ENCODE assay signal across 14 cellular contexts in genomic region chr1:229432905-229433304, GRCh38. TPM values are rescaled to one million over a fixed set of nuclear protein-coding genes. Genes with fewer than 3 reads are reported as not detected.
DNase-seq lines count a peak whose midpoint lies in the region; ATAC-seq and TF ChIP-seq lines count a peak whose summit lies in the region.
"Had no signal": no experiment of that assay in that cellular context is flagged by ENCODE, and none has a peak within 500 bp of the region (broad histone marks: within the 10 kb centered on the region; RNA-seq: fewer than 3 reads in every experiment).

No MANE protein-coding gene starts in this region.

- peaks cover 0 to 39% (median 28%) of the 10 kb centered on the region in 9 donors for H3K4me1 ChIP-seq in heart right ventricle
- peaks cover 8 to 16% of the 10 kb centered on the region in 2 donors for H3K4me1 ChIP-seq in naive thymus-derived CD4-positive, alpha-beta T cell (ENCODE audit: control insufficient read depth in 2 of 2, insufficient read depth in 2 of 2, low read length in 2 of 2)
- H3K4me1 ChIP-seq in HAP-1, result no peaks in the 10 kb centered on the region

- H3K4me3 ChIP-seq in heart right ventricle (peak overlapping the region; percentile 4 to 65 (median 50)), HAP-1 (no peak overlapping the region)
- no peak overlapping the region for H3K4me3 ChIP-seq in naive thymus-derived CD4-positive, alpha-beta T cell (ENCODE audit: low read length)
- H3K4me3 ChIP-seq: PC-9 had no signal

- ATAC-seq in heart right ventricle (peak in 1 of 8 donors; percentile 0), WTC11 (no peak), HG03520 (IDR thresholded peaks at IDR 0.05; ENCODE audit: unreplicated experiment) (no peak)
- no peak for ATAC-seq in naive thymus-derived CD4-positive, alpha-beta T cell
- ATAC-seq in stimulated activated naive B cell treated with anti-CD40 and anti-IgM and Interleukin-4, amounts not matched to agents 10 μg/mL and 1 μg/mL and 100 μg/mL, for 72 hours (replicated peaks), result no peak

- H3K9me3 Mint-ChIP-seq in WTC11, result no peaks in the 10 kb centered on the region
- H3K9me3 Mint-ChIP-seq in naive thymus-derived CD4-positive, alpha-beta T cell, result peaks cover 0 to 6% (median 0%) of the 10 kb centered on the region in 11 donors
- no peaks in the 10 kb centered on the region for H3K9me3 Mint-ChIP-seq in stimulated activated naive B cell treated with anti-CD40 and anti-IgM and Interleukin-4, amounts not matched to agents 10 μg/mL and 1 μg/mL and 100 μg/mL, for 72 hours

- H3K36me3 ChIP-seq in heart right ventricle (peaks cover 0 to 21% (median 0%) of the 10 kb centered on the region in 9 donors), HAP-1 (replicated peaks) (no peaks in the 10 kb centered on the region)
- H3K36me3 ChIP-seq in naive thymus-derived CD4-positive, alpha-beta T cell (ENCODE audit: control insufficient read depth in 2 of 3, insufficient read depth in 3 of 3, low read length in 3 of 3), result no peaks in the 10 kb centered on the region

- peak overlapping the region in 7 of 10 donors; percentile 37 to 99 (median 90) for H3K27ac ChIP-seq in heart right ventricle
- no peak overlapping the region for H3K27ac ChIP-seq in naive thymus-derived CD4-positive, alpha-beta T cell (ENCODE audit: low read depth, low read length)
- H3K27ac ChIP-seq: PC-9 had no signal

- DNase-seq in heart right ventricle (no peak), cardiac septum (ENCODE audit: low spot score) (no peak), WTC11 (ENCODE audit: low spot score) (no peak), kidney tubule cell (ENCODE audit: low spot score) (no peak), HAP-1 (ENCODE audit: low spot score in 2 of 2) (no peak)
- DNase-seq in naive thymus-derived CD4-positive, alpha-beta T cell, result no peak
- no peak for DNase-seq in stimulated activated naive B cell treated with anti-CD40 and anti-IgM and Interleukin-4, amounts not matched to agents 10 μg/mL and 1 μg/mL and 100 μg/mL, for 72 hours
- DNase-seq: Kasumi-1, NCI-H1105 treated with DMSO at 0.1 percent for 48 hours, NCI-H187, NCI-H69, PC-9 had no signal

- H3K9me3 ChIP-seq in heart right ventricle (no peaks in the 10 kb centered on the region), HAP-1 (no peaks in the 10 kb centered on the region)
- no peaks in the 10 kb centered on the region for H3K9me3 ChIP-seq in naive thymus-derived CD4-positive, alpha-beta T cell (ENCODE audit: control insufficient read depth in 2 of 3, low read length in 3 of 3)

- peaks cover 84% of the 10 kb centered on the region for H3K27me3 Mint-ChIP-seq in WTC11 (ENCODE audit: low read depth)
- peaks cover 43 to 87% (median 52%) of the 10 kb centered on the region in 5 donors for H3K27me3 Mint-ChIP-seq in naive thymus-derived CD4-positive, alpha-beta T cell
- H3K27me3 Mint-ChIP-seq in stimulated activated naive B cell treated with anti-CD40 and anti-IgM and Interleukin-4, amounts not matched to agents 10 μg/mL and 1 μg/mL and 100 μg/mL, for 72 hours, result peaks cover 54 to 70% of the 10 kb centered on the region in 2 donors

- no peak for TF ChIP-seq CTCF in heart right ventricle (IDR thresholded peaks at IDR 0.05)
- TF ChIP-seq CTCF in WTC11 (IDR thresholded peaks at IDR 0.05), result no peak

- peak overlapping the region; percentile 77 for H3K4me3 Mint-ChIP-seq in WTC11
- peak overlapping the region in 7 of 10 donors; percentile 33 to 95 (median 83) for H3K4me3 Mint-ChIP-seq in naive thymus-derived CD4-positive, alpha-beta T cell
- peak overlapping the region in 1 of 2 donors; percentile 25 for H3K4me3 Mint-ChIP-seq in stimulated activated naive B cell treated with anti-CD40 and anti-IgM and Interleukin-4, amounts not matched to agents 10 μg/mL and 1 μg/mL and 100 μg/mL, for 72 hours

- H3K27me3 ChIP-seq in heart right ventricle (peaks cover 15 to 81% (median 64%) of the 10 kb centered on the region in 7 donors), HAP-1 (ENCODE audit: low read depth) (0 out of 2 replicates have a peak, but pooled peaks cover 6% of the 10 kb centered on the region)
- peaks cover 4 to 23% of the 10 kb centered on the region in 2 donors for H3K27me3 ChIP-seq in naive thymus-derived CD4-positive, alpha-beta T cell (ENCODE audit: control insufficient read depth in 2 of 2, insufficient read depth in 2 of 2, low read length in 2 of 2)

- no peak overlapping the region for H3K27ac Mint-ChIP-seq in WTC11
- H3K27ac Mint-ChIP-seq in naive thymus-derived CD4-positive, alpha-beta T cell, result no peak overlapping the region
- peak overlapping the region; percentile 42 for H3K27ac Mint-ChIP-seq in stimulated activated naive B cell treated with anti-CD40 and anti-IgM and Interleukin-4, amounts not matched to agents 10 μg/mL and 1 μg/mL and 100 μg/mL, for 72 hours

- intact Hi-C loops in heart right ventricle (cut with DNase I) (loop anchor here in 1 of 10 donors (10.0 kb wide), 1 partner anchor 138 kb away; no protein-coding TSS in a partner anchor), cardiac septum (cut with DNase I) (no loop called here)
- intact Hi-C loops in naive thymus-derived CD4-positive, alpha-beta T cell (cut with micrococcal nuclease), result loop anchor here in 1 of 2 donors (2.0 kb wide), 1 partner anchor 90 kb away; the partner anchor contains the start of gene CCSAP

- 8 to 9% methylated on average over 37 of the region's 37 CpGs for WGBS in heart right ventricle, 2 donors

- POLR2A ChIA-PET in WTC11 (lab: Charles Lee), result no interaction called here
- POLR2A ChIA-PET in naive thymus-derived CD4-positive, alpha-beta T cell (lab: Charles Lee), result no interaction called here

- H3K4me1 Mint-ChIP-seq in WTC11, result peaks cover 20% of the 10 kb centered on the region
- H3K4me1 Mint-ChIP-seq in naive thymus-derived CD4-positive, alpha-beta T cell, result peaks cover 6 to 29% (median 27%) of the 10 kb centered on the region in 7 donors
- H3K4me1 Mint-ChIP-seq in stimulated activated naive B cell treated with anti-CD40 and anti-IgM and Interleukin-4, amounts not matched to agents 10 μg/mL and 1 μg/mL and 100 μg/mL, for 72 hours, result peaks cover 16 to 35% of the 10 kb centered on the region in 2 donors

- CTCF ChIA-PET in WTC11 (lab: Charles Lee), result no interaction called here
- CTCF ChIA-PET in naive thymus-derived CD4-positive, alpha-beta T cell (lab: Charles Lee), result no interaction called here

- in situ Hi-C loops in HAP-1 (cut with MboI; ENCODE audit: low sequenced_read_pairs), result no loop called here

- no peaks in the 10 kb centered on the region for H3K36me3 Mint-ChIP-seq in WTC11
- H3K36me3 Mint-ChIP-seq in naive thymus-derived CD4-positive, alpha-beta T cell, result peaks cover 0 to 6% (median 4%) of the 10 kb centered on the region in 5 donors
- peaks cover 7 to 9% of the 10 kb centered on the region in 2 donors for H3K36me3 Mint-ChIP-seq in stimulated activated naive B cell treated with anti-CD40 and anti-IgM and Interleukin-4, amounts not matched to agents 10 μg/mL and 1 μg/mL and 100 μg/mL, for 72 hours

TF ChIP-seq in WTC11, 78 proteins besides CTCF, POLR2A, EP300 and RAD21:
- no peak for TF ChIP-seq ERG (CRISPR knock-in tag; IDR thresholded peaks at IDR 0.05)
- no peak for TF ChIP-seq ZMAT4 (CRISPR knock-in tag; IDR thresholded peaks at IDR 0.05)
- TF ChIP-seq RELA (CRISPR knock-in tag; IDR thresholded peaks at IDR 0.05; ENCODE audit: borderline replicate concordance), result no peak

RNA-seq across cellular contexts. Expression of gene ACTA1, which starts 1.0 kb away (rescaled TPM):
- total RNA-seq in heart right ventricle, result over 10,000 TPM in 5 of 10 donors, 1,000 to 10,000 TPM in 4, 100 to 1,000 TPM in 1; 976 to 17,994 (median 10,145) TPM
- polyA plus RNA-seq in heart right ventricle, result 1,000 to 10,000 TPM; 2,463 to 2,779 TPM
- 14,709 TPM for total RNA-seq in cardiac septum
- total RNA-seq in WTC11 (2021), result 0.78 to 1.5 TPM (median 0.96 TPM) in 3 replicates
- total RNA-seq in naive thymus-derived CD4-positive, alpha-beta T cell, result not detected
- polyA plus RNA-seq in naive thymus-derived CD4-positive, alpha-beta T cell, result not detected
- total RNA-seq: H4, PC-9 had no signal

Comparison
In these comparisons a context has a peak if more than half of its experiments do, and no peak if none do; other contexts are left out.
1. H3K4me3 ChIP-seq: peak in heart right ventricle (10 of 10); none in naive thymus-derived CD4-positive, alpha-beta T cell (single experiment) and HAP-1 (single experiment).
2. RNA of gene ACTA1, which starts 1.0 kb away (total RNA-seq): 14,709 TPM in cardiac septum (single experiment) and 976 to 17,994 TPM in heart right ventricle; 0.78 to 1.5 TPM in WTC11 and not detected in naive thymus-derived CD4-positive, alpha-beta T cell; every median in the first group is over 100 times any median in the second.